ENCODE assay signal across 1 cellular context in the genomic region with DNA sequence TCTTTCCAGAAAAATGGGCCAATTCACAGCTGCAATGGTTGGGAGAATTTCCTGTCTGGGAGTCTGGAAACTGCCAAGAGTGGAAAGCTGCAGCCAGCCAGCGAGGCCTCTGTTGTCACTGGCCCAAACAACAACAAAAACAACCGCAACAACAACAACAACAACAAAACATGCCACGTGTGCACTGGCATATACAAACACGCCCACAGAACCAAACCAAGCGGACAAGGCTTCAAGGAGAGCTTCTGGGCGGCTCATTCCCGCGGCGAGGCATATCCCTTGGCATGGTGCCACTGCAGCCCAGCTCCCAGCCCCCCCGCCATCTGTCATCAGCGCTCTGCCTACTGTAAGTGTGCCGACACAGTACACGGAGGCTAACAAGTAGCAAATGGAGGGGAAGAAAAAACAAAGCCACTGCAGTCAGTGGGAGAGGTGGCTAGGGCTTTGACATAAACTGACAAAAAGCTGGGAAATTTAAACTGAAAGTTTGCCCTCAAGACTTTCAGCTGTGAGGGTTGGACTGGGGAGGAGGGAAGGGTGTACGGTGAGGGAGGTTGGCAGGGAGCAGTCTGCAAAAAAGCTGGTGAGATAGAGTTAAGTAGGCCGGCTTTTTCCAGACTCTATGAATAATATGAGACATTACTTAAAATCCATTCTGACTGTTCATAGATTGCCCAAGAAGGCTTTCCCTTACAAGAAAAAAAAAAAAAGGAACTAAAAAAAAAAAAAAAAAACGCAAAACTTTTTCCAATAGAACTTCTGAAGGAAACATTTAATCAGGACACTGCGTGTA.
TF ChIP-seq lines count a peak whose summit lies in the region.

No MANE protein-coding gene starts in this region.

TF ChIP-seq in HEK293, 187 proteins besides CTCF, POLR2A, EP300 and RAD21 (continued from another document and continues in another):
- TF ChIP-seq, protein P1, sequence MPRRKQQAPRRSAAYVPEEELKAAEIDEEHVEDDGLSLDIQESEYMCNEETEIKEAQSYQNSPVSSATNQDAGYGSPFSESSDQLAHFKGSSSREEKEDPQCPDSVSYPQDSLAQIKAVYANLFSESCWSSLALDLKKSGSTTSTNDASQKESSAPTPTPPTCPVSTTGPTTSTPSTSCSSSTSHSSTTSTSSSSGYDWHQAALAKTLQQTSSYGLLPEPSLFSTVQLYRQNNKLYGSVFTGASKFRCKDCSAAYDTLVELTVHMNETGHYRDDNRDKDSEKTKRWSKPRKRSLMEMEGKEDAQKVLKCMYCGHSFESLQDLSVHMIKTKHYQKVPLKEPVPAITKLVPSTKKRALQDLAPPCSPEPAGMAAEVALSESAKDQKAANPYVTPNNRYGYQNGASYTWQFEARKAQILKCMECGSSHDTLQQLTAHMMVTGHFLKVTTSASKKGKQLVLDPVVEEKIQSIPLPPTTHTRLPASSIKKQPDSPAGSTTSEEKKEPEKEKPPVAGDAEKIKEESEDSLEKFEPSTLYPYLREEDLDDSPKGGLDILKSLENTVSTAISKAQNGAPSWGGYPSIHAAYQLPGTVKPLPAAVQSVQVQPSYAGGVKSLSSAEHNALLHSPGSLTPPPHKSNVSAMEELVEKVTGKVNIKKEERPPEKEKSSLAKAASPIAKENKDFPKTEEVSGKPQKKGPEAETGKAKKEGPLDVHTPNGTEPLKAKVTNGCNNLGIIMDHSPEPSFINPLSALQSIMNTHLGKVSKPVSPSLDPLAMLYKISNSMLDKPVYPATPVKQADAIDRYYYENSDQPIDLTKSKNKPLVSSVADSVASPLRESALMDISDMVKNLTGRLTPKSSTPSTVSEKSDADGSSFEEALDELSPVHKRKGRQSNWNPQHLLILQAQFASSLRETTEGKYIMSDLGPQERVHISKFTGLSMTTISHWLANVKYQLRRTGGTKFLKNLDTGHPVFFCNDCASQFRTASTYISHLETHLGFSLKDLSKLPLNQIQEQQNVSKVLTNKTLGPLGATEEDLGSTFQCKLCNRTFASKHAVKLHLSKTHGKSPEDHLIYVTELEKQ (tag by site-specific recombination; IDR thresholded peaks at IDR 0.05; ENCODE audit: borderline replicate concordance): no peak
- TF ChIP-seq ZNF132 (tag by site-specific recombination; IDR thresholded peaks at IDR 0.05; ENCODE audit: borderline replicate concordance): no peak
- TF ChIP-seq ZNF747 (tag by site-specific recombination; IDR thresholded peaks at IDR 0.05): no peak
- TF ChIP-seq GFI1B (tag by site-specific recombination; IDR thresholded peaks at IDR 0.05): no peak
- TF ChIP-seq ZNF184 (tag by site-specific recombination; IDR thresholded peaks at IDR 0.05): no peak
- no peak for TF ChIP-seq ZNF558 (tag by site-specific recombination; IDR thresholded peaks at IDR 0.05)
- no peak for TF ChIP-seq ZNF112 (tag by site-specific recombination; IDR thresholded peaks at IDR 0.05)
- TF ChIP-seq MYNN (tag by site-specific recombination; IDR thresholded peaks at IDR 0.05; ENCODE audit: borderline replicate concordance): no peak
- no peak for TF ChIP-seq SALL2 (tag by site-specific recombination; IDR thresholded peaks at IDR 0.05; ENCODE audit: borderline replicate concordance)
- TF ChIP-seq ZEB2 (tag by site-specific recombination; IDR thresholded peaks at IDR 0.05): no peak
- TF ChIP-seq ZNF10 (tag by site-specific recombination; IDR thresholded peaks at IDR 0.05): no peak
- peak; percentile 28; the same call in 1 of the 2 replicates for TF ChIP-seq EGR2 (tag by site-specific recombination; IDR thresholded peaks at IDR 0.05; ENCODE audit: low read depth)
- TF ChIP-seq, protein P2, sequence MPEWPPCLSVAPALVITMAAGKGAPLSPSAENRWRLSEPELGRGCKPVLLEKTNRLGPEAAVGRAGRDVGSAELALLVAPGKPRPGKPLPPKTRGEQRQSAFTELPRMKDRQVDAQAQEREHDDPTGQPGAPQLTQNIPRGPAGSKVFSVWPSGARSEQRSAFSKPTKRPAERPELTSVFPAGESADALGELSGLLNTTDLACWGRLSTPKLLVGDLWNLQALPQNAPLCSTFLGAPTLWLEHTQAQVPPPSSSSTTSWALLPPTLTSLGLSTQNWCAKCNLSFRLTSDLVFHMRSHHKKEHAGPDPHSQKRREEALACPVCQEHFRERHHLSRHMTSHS (tag by site-specific recombination; IDR thresholded peaks at IDR 0.05): no peak
- TF ChIP-seq, protein P3, sequence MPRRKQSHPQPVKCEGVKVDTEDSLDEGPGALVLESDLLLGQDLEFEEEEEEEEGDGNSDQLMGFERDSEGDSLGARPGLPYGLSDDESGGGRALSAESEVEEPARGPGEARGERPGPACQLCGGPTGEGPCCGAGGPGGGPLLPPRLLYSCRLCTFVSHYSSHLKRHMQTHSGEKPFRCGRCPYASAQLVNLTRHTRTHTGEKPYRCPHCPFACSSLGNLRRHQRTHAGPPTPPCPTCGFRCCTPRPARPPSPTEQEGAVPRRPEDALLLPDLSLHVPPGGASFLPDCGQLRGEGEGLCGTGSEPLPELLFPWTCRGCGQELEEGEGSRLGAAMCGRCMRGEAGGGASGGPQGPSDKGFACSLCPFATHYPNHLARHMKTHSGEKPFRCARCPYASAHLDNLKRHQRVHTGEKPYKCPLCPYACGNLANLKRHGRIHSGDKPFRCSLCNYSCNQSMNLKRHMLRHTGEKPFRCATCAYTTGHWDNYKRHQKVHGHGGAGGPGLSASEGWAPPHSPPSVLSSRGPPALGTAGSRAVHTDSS (tag by site-specific recombination; IDR thresholded peaks at IDR 0.05): no peak
- TF ChIP-seq SP2 (tag by site-specific recombination; IDR thresholded peaks at IDR 0.05): no peak
- TF ChIP-seq, protein P4, sequence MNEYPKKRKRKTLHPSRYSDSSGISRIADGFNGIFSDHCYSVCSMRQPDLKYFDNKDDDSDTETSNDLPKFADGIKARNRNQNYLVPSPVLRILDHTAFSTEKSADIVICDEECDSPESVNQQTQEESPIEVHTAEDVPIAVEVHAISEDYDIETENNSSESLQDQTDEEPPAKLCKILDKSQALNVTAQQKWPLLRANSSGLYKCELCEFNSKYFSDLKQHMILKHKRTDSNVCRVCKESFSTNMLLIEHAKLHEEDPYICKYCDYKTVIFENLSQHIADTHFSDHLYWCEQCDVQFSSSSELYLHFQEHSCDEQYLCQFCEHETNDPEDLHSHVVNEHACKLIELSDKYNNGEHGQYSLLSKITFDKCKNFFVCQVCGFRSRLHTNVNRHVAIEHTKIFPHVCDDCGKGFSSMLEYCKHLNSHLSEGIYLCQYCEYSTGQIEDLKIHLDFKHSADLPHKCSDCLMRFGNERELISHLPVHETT (tag by site-specific recombination; IDR thresholded peaks at IDR 0.05): no peak
- TF ChIP-seq, protein P5, sequence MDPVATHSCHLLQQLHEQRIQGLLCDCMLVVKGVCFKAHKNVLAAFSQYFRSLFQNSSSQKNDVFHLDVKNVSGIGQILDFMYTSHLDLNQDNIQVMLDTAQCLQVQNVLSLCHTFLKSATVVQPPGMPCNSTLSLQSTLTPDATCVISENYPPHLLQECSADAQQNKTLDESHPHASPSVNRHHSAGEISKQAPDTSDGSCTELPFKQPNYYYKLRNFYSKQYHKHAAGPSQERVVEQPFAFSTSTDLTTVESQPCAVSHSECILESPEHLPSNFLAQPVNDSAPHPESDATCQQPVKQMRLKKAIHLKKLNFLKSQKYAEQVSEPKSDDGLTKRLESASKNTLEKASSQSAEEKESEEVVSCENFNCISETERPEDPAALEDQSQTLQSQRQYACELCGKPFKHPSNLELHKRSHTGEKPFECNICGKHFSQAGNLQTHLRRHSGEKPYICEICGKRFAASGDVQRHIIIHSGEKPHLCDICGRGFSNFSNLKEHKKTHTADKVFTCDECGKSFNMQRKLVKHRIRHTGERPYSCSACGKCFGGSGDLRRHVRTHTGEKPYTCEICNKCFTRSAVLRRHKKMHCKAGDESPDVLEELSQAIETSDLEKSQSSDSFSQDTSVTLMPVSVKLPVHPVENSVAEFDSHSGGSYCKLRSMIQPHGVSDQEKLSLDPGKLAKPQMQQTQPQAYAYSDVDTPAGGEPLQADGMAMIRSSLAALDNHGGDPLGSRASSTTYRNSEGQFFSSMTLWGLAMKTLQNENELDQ (tag by site-specific recombination; IDR thresholded peaks at IDR 0.05; ENCODE audit: low read depth): no peak
- TF ChIP-seq ZIC2 (tag by site-specific recombination; IDR thresholded peaks at IDR 0.05): peak; percentile 39; the same call in 1 of the 2 replicates
- no peak for TF ChIP-seq ZNF530 (tag by site-specific recombination; IDR thresholded peaks at IDR 0.05; ENCODE audit: low read depth)
- no peak for TF ChIP-seq ZNF221 (tag by site-specific recombination; IDR thresholded peaks at IDR 0.05; ENCODE audit: borderline replicate concordance)
- TF ChIP-seq, protein P6, sequence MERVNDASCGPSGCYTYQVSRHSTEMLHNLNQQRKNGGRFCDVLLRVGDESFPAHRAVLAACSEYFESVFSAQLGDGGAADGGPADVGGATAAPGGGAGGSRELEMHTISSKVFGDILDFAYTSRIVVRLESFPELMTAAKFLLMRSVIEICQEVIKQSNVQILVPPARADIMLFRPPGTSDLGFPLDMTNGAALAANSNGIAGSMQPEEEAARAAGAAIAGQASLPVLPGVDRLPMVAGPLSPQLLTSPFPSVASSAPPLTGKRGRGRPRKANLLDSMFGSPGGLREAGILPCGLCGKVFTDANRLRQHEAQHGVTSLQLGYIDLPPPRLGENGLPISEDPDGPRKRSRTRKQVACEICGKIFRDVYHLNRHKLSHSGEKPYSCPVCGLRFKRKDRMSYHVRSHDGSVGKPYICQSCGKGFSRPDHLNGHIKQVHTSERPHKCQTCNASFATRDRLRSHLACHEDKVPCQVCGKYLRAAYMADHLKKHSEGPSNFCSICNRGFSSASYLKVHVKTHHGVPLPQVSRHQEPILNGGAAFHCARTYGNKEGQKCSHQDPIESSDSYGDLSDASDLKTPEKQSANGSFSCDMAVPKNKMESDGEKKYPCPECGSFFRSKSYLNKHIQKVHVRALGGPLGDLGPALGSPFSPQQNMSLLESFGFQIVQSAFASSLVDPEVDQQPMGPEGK (tag by site-specific recombination; IDR thresholded peaks at IDR 0.05): peak; percentile 63
- TF ChIP-seq ZNF140 (tag by site-specific recombination; IDR thresholded peaks at IDR 0.05): no peak
- TF ChIP-seq ZNF354C (tag by site-specific recombination; IDR thresholded peaks at IDR 0.05; ENCODE audit: borderline replicate concordance, low read depth): no peak
- no peak for TF ChIP-seq RBAK (tag by site-specific recombination; IDR thresholded peaks at IDR 0.05)
- TF ChIP-seq ZNF629 (tag by site-specific recombination; IDR thresholded peaks at IDR 0.05): peak; percentile 37; the same call in 1 of the 2 replicates
- TF ChIP-seq HOXC10 (CRISPR knock-in tag; IDR thresholded peaks at IDR 0.05): no peak
- no peak for TF ChIP-seq ZNF777 (tag by site-specific recombination; IDR thresholded peaks at IDR 0.05; ENCODE audit: borderline replicate concordance)
- TF ChIP-seq ZNF248 (tag by site-specific recombination; IDR thresholded peaks at IDR 0.05): no peak
- TF ChIP-seq ZFP37 (tag by site-specific recombination; IDR thresholded peaks at IDR 0.05): peak; percentile 40; the same call in 1 of the 2 replicates
- TF ChIP-seq KLF8 (tag by site-specific recombination; IDR thresholded peaks at IDR 0.05): no peak
- TF ChIP-seq, protein P7, sequence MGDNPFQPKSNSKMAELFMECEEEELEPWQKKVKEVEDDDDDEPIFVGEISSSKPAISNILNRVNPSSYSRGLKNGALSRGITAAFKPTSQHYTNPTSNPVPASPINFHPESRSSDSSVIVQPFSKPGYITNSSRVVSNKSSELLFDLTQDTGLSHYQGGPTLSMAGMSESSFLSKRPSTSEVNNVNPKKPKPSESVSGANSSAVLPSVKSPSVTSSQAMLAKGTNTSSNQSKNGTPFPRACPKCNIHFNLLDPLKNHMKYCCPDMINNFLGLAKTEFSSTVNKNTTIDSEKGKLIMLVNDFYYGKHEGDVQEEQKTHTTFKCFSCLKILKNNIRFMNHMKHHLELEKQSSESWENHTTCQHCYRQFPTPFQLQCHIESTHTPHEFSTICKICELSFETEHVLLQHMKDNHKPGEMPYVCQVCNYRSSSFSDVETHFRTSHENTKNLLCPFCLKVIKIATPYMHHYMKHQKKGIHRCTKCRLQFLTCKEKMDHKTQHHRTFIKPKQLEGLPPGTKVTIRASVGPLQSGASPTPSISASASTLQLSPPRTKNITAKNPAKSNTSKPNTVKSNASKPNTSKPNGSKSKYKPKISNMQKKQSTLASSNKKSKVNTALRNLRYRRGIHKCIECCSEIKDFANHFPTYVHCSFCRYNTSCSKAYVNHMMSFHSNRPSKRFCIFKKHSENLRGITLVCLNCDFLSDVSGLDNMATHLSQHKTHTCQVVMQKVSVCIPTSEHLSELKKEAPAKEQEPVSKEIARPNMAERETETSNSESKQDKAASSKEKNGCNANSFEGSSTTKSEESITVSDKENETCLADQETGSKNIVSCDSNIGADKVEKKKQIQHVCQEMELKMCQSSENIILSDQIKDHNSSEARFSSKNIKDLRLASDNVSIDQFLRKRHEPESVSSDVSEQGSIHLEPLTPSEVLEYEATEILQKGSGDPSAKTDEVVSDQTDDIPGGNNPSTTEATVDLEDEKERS (tag by site-specific recombination; IDR thresholded peaks at IDR 0.05): no peak
- TF ChIP-seq, protein P8, sequence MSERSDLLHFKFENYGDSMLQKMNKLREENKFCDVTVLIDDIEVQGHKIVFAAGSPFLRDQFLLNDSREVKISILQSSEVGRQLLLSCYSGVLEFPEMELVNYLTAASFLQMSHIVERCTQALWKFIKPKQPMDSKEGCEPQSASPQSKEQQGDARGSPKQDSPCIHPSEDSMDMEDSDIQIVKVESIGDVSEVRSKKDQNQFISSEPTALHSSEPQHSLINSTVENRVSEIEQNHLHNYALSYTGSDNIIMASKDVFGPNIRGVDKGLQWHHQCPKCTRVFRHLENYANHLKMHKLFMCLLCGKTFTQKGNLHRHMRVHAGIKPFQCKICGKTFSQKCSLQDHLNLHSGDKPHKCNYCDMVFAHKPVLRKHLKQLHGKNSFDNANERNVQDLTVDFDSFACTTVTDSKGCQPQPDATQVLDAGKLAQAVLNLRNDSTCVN (tag by site-specific recombination; optimal IDR thresholded peaks at IDR 0.05): no peak
